Comparison of ENCODE assay signal across 8 cellular contexts in genomic region chr17:80899402-80900268, GRCh38.
DNase-seq lines count a peak whose midpoint lies in the region; ATAC-seq lines count a peak whose summit lies in the region.

No MANE protein-coding gene starts in this region.

- H3K27ac Mint-ChIP-seq in activated T-cell treated with anti-CD3 and anti-CD28 coated beads, Interleukin-2, amount 50 U/mL, for 24 hours = peak overlapping the region; percentile 64

- DNase-seq in NCI-H1694 (lab: John Stamatoyannopoulos, UW) (peak; percentile 33), NCI-H1694 treated with DMSO at 0.1 percent for 48 hours (lab: John Stamatoyannopoulos, UW) (no peak), NOMO-1 treated with dmso at 0.1 percent for 144 hours (lab: John Stamatoyannopoulos, UW; ENCODE audit: unreplicated experiment) (peak; percentile 3), glomerular visceral epithelial cell (ENCODE audit: extremely low spot score) (peak; percentile 25)
- DNase-seq in activated T-cell treated with anti-CD3 and anti-CD28 coated beads, Interleukin-2, amount 50 U/mL, for 24 hours = peak; percentile 82
- DNase-seq in stimulated activated CD4-positive, alpha-beta T cell treated with anti-CD3 and anti-CD28 coated beads, Interleukin-2, amount 100 ng/mL, for 24 hours = peak; percentile 85 to 87

- H3K36me3 Mint-ChIP-seq in activated T-cell treated with anti-CD3 and anti-CD28 coated beads, Interleukin-2, amount 50 U/mL, for 24 hours (ENCODE audit: low read depth) = peaks cover 89% of the 10 kb centered on the region

- no peak for ATAC-seq in GM19452 (IDR thresholded peaks at IDR 0.05; ENCODE audit: unreplicated experiment)
- ATAC-seq in GM19351 (IDR thresholded peaks at IDR 0.05; ENCODE audit: unreplicated experiment) = no peak

- H3K9me3 Mint-ChIP-seq in activated T-cell treated with anti-CD3 and anti-CD28 coated beads, Interleukin-2, amount 50 U/mL, for 24 hours = no peaks in the 10 kb centered on the region

- H3K4me3 Mint-ChIP-seq in activated T-cell treated with anti-CD3 and anti-CD28 coated beads, Interleukin-2, amount 50 U/mL, for 24 hours = no peak overlapping the region

- peaks cover 59% of the 10 kb centered on the region for H3K4me1 Mint-ChIP-seq in activated T-cell treated with anti-CD3 and anti-CD28 coated beads, Interleukin-2, amount 50 U/mL, for 24 hours (ENCODE audit: low read depth)

- H3K27me3 Mint-ChIP-seq in activated T-cell treated with anti-CD3 and anti-CD28 coated beads, Interleukin-2, amount 50 U/mL, for 24 hours = no peaks in the 10 kb centered on the region
